Comparison of ENCODE assay signal across 8 cellular contexts in the genomic region with DNA sequence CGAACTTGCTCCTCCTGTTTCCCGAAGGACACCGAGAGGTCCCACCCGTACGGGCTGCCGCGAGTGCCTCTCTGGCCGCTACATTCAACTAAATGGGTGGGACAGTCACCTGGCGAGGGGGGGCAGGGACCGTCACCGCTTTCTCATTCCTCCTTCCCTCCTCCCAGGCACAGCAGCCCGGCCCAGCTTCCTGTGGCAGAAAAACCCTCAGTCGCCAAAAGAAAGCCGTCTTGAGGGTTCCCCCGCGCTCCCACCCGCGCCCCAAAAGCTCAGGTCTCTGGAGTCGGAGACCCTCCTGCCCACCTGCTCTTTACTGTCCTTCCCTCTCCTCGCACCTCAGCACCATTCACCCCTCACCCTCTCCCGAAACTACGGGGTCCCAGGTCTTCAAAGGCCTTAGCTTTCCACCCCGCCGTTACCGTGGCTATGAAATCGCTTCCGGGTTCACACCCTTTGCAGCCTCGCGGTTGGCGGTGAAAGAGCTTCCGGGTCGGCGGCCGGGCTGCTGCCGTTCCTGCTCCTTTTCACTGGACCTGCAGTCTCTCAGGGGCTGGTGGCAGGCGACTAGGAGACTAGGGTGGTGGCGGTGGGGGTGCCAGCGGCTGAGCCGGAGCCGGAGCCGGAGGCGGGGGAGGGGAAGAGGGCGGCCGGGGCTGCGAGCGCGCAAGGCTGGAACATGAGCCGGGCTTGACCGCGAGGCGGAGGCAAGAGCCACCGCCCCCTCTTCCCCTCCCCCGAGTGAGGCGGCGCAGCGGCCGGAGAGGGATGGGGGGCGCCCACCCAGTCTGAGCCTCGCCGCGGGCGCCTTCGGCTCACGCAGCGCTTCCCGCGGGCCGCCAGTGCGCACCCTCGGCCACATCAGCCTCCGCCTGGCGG. TPM values are rescaled to one million over a fixed set of nuclear protein-coding genes. Genes with fewer than 3 reads are reported as not detected.
DNase-seq lines count a peak whose midpoint lies in the region; ATAC-seq and TF ChIP-seq lines count a peak whose summit lies in the region.

A gene with protein sequence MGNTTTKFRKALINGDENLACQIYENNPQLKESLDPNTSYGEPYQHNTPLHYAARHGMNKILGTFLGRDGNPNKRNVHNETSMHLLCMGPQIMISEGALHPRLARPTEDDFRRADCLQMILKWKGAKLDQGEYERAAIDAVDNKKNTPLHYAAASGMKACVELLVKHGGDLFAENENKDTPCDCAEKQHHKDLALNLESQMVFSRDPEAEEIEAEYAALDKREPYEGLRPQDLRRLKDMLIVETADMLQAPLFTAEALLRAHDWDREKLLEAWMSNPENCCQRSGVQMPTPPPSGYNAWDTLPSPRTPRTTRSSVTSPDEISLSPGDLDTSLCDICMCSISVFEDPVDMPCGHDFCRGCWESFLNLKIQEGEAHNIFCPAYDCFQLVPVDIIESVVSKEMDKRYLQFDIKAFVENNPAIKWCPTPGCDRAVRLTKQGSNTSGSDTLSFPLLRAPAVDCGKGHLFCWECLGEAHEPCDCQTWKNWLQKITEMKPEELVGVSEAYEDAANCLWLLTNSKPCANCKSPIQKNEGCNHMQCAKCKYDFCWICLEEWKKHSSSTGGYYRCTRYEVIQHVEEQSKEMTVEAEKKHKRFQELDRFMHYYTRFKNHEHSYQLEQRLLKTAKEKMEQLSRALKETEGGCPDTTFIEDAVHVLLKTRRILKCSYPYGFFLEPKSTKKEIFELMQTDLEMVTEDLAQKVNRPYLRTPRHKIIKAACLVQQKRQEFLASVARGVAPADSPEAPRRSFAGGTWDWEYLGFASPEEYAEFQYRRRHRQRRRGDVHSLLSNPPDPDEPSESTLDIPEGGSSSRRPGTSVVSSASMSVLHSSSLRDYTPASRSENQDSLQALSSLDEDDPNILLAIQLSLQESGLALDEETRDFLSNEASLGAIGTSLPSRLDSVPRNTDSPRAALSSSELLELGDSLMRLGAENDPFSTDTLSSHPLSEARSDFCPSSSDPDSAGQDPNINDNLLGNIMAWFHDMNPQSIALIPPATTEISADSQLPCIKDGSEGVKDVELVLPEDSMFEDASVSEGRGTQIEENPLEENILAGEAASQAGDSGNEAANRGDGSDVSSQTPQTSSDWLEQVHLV (plus strand): TSS at position 488 of the 876 bp plus-strand sequence. CDS start 49,005 bp downstream, outside the sequence.
A gene (minus strand): TSS at position 428 of the 876 bp plus-strand sequence. CDS start 3,779 bp downstream, outside the sequence.

- DNase-seq in C1 segment of cervical spinal cord (lab: John Stamatoyannopoulos, UW) (peak; percentile 44 to 97 (median 88)), NCI-H69 (lab: John Stamatoyannopoulos, UW) (peak; percentile 96), dedifferentiated amniotic fluid mesenchymal stem cell (ENCODE audit: extremely low spot score) (peak; percentile 81), left lung (peak; percentile 90 to 95)
- DNase-seq in activated CD4-positive, alpha-beta T cell treated with anti-CD3 and anti-CD28 coated beads, Interleukin-2, amount 50 U/mL, for 1 hour: peak; percentile 84
- DNase-seq in stimulated activated CD4-positive, alpha-beta T cell treated with anti-CD3 and anti-CD28 coated beads, Interleukin-4, amount 100 ng/mL, for 24 hours: peak; percentile 88

- peaks cover 21 to 49% of the 10 kb centered on the region in 2 donors for H3K4me1 ChIP-seq in left lung

- H3K4me3 ChIP-seq in left lung: peak within 1 kb of the TSS; percentile 81 to 95

- peak in 1 of 2 donors; percentile 12 for TF ChIP-seq CTCF in left lung (IDR thresholded peaks at IDR 0.05)

- ATAC-seq in GM19328 (IDR thresholded peaks at IDR 0.05; ENCODE audit: unreplicated experiment): peak; percentile 73
- ATAC-seq in HG03520 (IDR thresholded peaks at IDR 0.05; ENCODE audit: unreplicated experiment): peak; percentile 76
- peak; percentile 92 for ATAC-seq in left lung

- H3K27ac ChIP-seq in left lung: peak within 1 kb of the TSS; percentile 89 to 92

- H3K9me3 ChIP-seq in left lung: no peaks in the 10 kb centered on the region

- intact Hi-C loops in left lung (cut with DNase I): no loop called here

- H3K36me3 ChIP-seq in left lung: peaks cover 0 to 5% of the 10 kb centered on the region in 2 donors

- no peaks in the 10 kb centered on the region for H3K27me3 ChIP-seq in left lung

RNA-seq across cellular contexts. Expression of the first gene that starts in this region (rescaled TPM):
- total RNA-seq in left lung: 10 to 100 TPM; 41.4 to 57.3 TPM

RNA-seq across cellular contexts. Expression of the second gene that starts in this region (rescaled TPM):
- 10 to 100 TPM; 28.2 to 30.2 TPM for total RNA-seq in left lung

Comparison
In these comparisons a context has a peak if more than half of its experiments do, and no peak if none do; other contexts are left out.
1. Peak in every context shown above with its lines: DNase-seq, ATAC-seq, H3K4me3 ChIP-seq and H3K27ac ChIP-seq.